Comparison of ENCODE assay signal across 11 cellular contexts in genomic region chr3:9782777-9783176, GRCh38. TPM values are rescaled to one million over a fixed set of nuclear protein-coding genes. Genes with fewer than 3 reads are reported as not detected.
A peak's percentile ranks its signal among the peaks of the same experiment; 100 is the strongest.
DNase-seq lines count a peak whose midpoint lies in the region; ATAC-seq and TF ChIP-seq lines count a peak whose summit lies in the region.
"Had no signal": no experiment of that assay in that cellular context is flagged by ENCODE, and none has a peak within 500 bp of the region (broad histone marks: within the 10 kb centered on the region; RNA-seq: fewer than 3 reads in every experiment).

No MANE protein-coding gene starts in this region.

- intact Hi-C loops in activated B cell treated with CpG ODN at 0.5 μM for 24 hours (cut with micrococcal nuclease) = loop anchor here (1.0 kb wide), 1 partner anchor 244 kb away; the partner anchor contains the start of gene FANCD2

- peak overlapping the region; percentile 83 for H3K27ac Mint-ChIP-seq in activated B cell treated with CpG ODN at 0.5 μM for 24 hours
- H3K27ac Mint-ChIP-seq in neural progenitor cell = no peak overlapping the region

- DNase-seq in SK-N-SH = no peak
- no peak for DNase-seq in MM.1S
- DNase-seq in activated B cell treated with CpG ODN at 0.5 μM for 24 hours = no peak
- DNase-seq in neural progenitor cell (ENCODE audit: low spot score) = no peak
- no peak for DNase-seq in stimulated activated CD4-positive, alpha-beta T cell treated with anti-CD3 and anti-CD28 coated beads, Interleukin-4, amount 100 ng/mL, for 24 hours
- no peak for DNase-seq in stimulated activated naive CD8-positive, alpha-beta T cell treated with anti-CD3 and anti-CD28 coated beads, Interleukin-15, Interleukin-2, amounts not matched to agents 100 U/mL and 50 U/mL, for 24 hours
- DNase-seq in amygdala (lab: John Stamatoyannopoulos, UW) = no peak
- DNase-seq: uterus had no signal

- H3K9me2 ChIP-seq in SK-N-SH (no peaks in the 10 kb centered on the region), MM.1S (replicated peaks; ENCODE audit: insufficient read depth, low read length) (no peaks in the 10 kb centered on the region)

- H3K27me3 Mint-ChIP-seq in activated B cell treated with CpG ODN at 0.5 μM for 24 hours (no peaks in the 10 kb centered on the region), neural progenitor cell (ENCODE audit: insufficient read depth, low read depth) (no peaks in the 10 kb centered on the region)

- no peak; the same call in 1 of the 2 replicates for TF ChIP-seq CTCF in SK-N-SH (IDR thresholded peaks at IDR 0.05)
- TF ChIP-seq CTCF in MM.1S (IDR thresholded peaks at IDR 0.05; ENCODE audit: low read length) = peak; percentile 30
- TF ChIP-seq CTCF in activated B cell treated with CpG ODN at 0.5 μM for 24 hours (IDR thresholded peaks at IDR 0.05) = no peak
- TF ChIP-seq CTCF in neural progenitor cell (IDR thresholded peaks at IDR 0.05) = peak; percentile 25

- H3K4me2 ChIP-seq in SK-N-SH = no peak overlapping the region
- no peak overlapping the region for H3K4me2 ChIP-seq in MM.1S (ENCODE audit: low read depth, low read length)
- no peak overlapping the region for H3K4me2 ChIP-seq in neural progenitor cell

- H3K9ac ChIP-seq in SK-N-SH (no peak overlapping the region), MM.1S (ENCODE audit: low read length) (no peak overlapping the region), neural progenitor cell (no peak overlapping the region)

- H3K27me3 ChIP-seq in SK-N-SH (ENCODE audit: insufficient read depth) = no peaks in the 10 kb centered on the region
- H3K27me3 ChIP-seq in MM.1S (replicated peaks; ENCODE audit: insufficient read depth, low read length) = no peaks in the 10 kb centered on the region
- no peaks in the 10 kb centered on the region for H3K27me3 ChIP-seq in neural progenitor cell
- H3K27me3 ChIP-seq: ascending aorta, right atrium auricular region, uterus had no signal

- no peak overlapping the region for H2AFZ ChIP-seq in SK-N-SH (ENCODE audit: low read depth)
- no peak overlapping the region for H2AFZ ChIP-seq in MM.1S (ENCODE audit: low read length)
- no peak overlapping the region for H2AFZ ChIP-seq in neural progenitor cell (replicated peaks)

- H3K4me3 ChIP-seq in SK-N-SH (ENCODE audit: low read depth in 2 of 2, low read length in 1 of 2) (no peak overlapping the region), MM.1S (ENCODE audit: low read length) (no peak overlapping the region), neural progenitor cell (no peak overlapping the region)
- H3K4me3 ChIP-seq: ascending aorta, right atrium auricular region, uterus had no signal

- no peaks in the 10 kb centered on the region; a peak in 1 of 4 replicates for H3K4me1 ChIP-seq in SK-N-SH (ENCODE audit: control insufficient read depth in 1 of 2, insufficient read depth in 2 of 2, low read depth in 1 of 2, low read length in 1 of 2)
- H3K4me1 ChIP-seq in MM.1S (ENCODE audit: low read length) = no peaks in the 10 kb centered on the region
- no peaks in the 10 kb centered on the region for H3K4me1 ChIP-seq in neural progenitor cell
- H3K4me1 ChIP-seq: ascending aorta, right atrium auricular region had no signal

- H3K4me3 Mint-ChIP-seq in activated B cell treated with CpG ODN at 0.5 μM for 24 hours = no peak overlapping the region
- H3K4me3 Mint-ChIP-seq in neural progenitor cell = no peak overlapping the region

- no peak for TF ChIP-seq EP300 in SK-N-SH (IDR thresholded peaks at IDR 0.05; ENCODE audit: borderline replicate concordance in 1 of 2, low read depth in 1 of 2, low read length in 1 of 2)

- 62% methylated on average over 3 of the region's 3 CpGs for WGBS in SK-N-SH (ENCODE audit: low lambda C conversion rate)

- H3K36me3 Mint-ChIP-seq in activated B cell treated with CpG ODN at 0.5 μM for 24 hours (ENCODE audit: low read depth) = peaks cover 48% of the 10 kb centered on the region
- peaks cover 24% of the 10 kb centered on the region for H3K36me3 Mint-ChIP-seq in neural progenitor cell

- H3F3A ChIP-seq in SK-N-SH (replicated peaks; ENCODE audit: insufficient read depth) = peaks cover 8% of the 10 kb centered on the region
- H3F3A ChIP-seq in MM.1S (ENCODE audit: insufficient read depth, low read length) = no peaks in the 10 kb centered on the region
- peaks cover 7% of the 10 kb centered on the region for H3F3A ChIP-seq in neural progenitor cell (ENCODE audit: low read depth)

- H3K9me3 ChIP-seq in SK-N-SH (no peaks in the 10 kb centered on the region), MM.1S (replicated peaks; ENCODE audit: insufficient read depth, low read length) (no peaks in the 10 kb centered on the region), neural progenitor cell (ENCODE audit: low read depth) (no peaks in the 10 kb centered on the region)
- H3K9me3 ChIP-seq: ascending aorta, right atrium auricular region, uterus had no signal

- H3K4me1 Mint-ChIP-seq in activated B cell treated with CpG ODN at 0.5 μM for 24 hours (peaks cover 53% of the 10 kb centered on the region), neural progenitor cell (no peaks in the 10 kb centered on the region)

- CTCF ChIA-PET in SK-N-SH (lab: Yijun Ruan, JAX) = no interaction called here
- CTCF ChIA-PET in activated B cell treated with CpG ODN at 0.5 μM for 24 hours (lab: Charles Lee) = interaction anchor here (0.6 to 2.6 kb wide), 12 partner anchors 8 to 441 kb away, joined by 3 to 8 read pairs (median 4); partner anchors contain the start of genes ARPC4 and CRELD1

- H3K79me2 ChIP-seq in SK-N-SH (ENCODE audit: insufficient read depth) = no peaks in the 10 kb centered on the region
- no peaks in the 10 kb centered on the region for H3K79me2 ChIP-seq in MM.1S (ENCODE audit: low read length)
- no peaks in the 10 kb centered on the region for H3K79me2 ChIP-seq in neural progenitor cell (ENCODE audit: low read depth)

- peak; percentile 19; the same call in 1 of the 2 replicates for TF ChIP-seq RAD21 in SK-N-SH (IDR thresholded peaks at IDR 0.05; ENCODE audit: low read length)

- ATAC-seq in SK-N-SH treated with all-trans-retinoic acid at 6 μM for 48 hours (no peak), activated B cell treated with CpG ODN at 0.5 μM for 24 hours (ENCODE audit: low read depth) (peak; percentile 21)
- no peak for ATAC-seq in stimulated activated naive CD8-positive, alpha-beta T cell treated with anti-CD3 and anti-CD28 coated beads, Interleukin-15, Interleukin-2, amounts not matched to agents 100 U/mL and 50 U/mL, for 24 hours

- POLR2A ChIA-PET in SK-N-SH (lab: Yijun Ruan, JAX) (interaction anchor here (0.8 to 1.1 kb wide), 2 partner anchors 10 to 34 kb away, joined by 3 read pairs; partner anchors contain the start of genes ARPC4 and TADA3), activated B cell treated with CpG ODN at 0.5 μM for 24 hours (lab: Charles Lee) (interaction anchor here (0.7 to 5.6 kb wide), 8 partner anchors 11 to 243 kb away, joined by 3 to 133 read pairs (median 5); partner anchors contain the start of genes ARPC4, CAMK1, FANCD2 and OGG1)

- peaks cover 37 to 54% of the 10 kb centered on the region in 2 experiments for H3K36me3 ChIP-seq in SK-N-SH (replicated peaks in 1 of 2; ENCODE audit: control insufficient read depth in 1 of 2, insufficient read depth in 2 of 2, low read length in 1 of 2)
- H3K36me3 ChIP-seq in MM.1S (replicated peaks; ENCODE audit: insufficient read depth, low read length) = 0 out of 2 replicates have a peak, but pooled peaks cover 2% of the 10 kb centered on the region
- H3K36me3 ChIP-seq in neural progenitor cell = peaks cover 10% of the 10 kb centered on the region
- H3K36me3 ChIP-seq: uterus had no signal

- H3K9me3 Mint-ChIP-seq in activated B cell treated with CpG ODN at 0.5 μM for 24 hours (no peaks in the 10 kb centered on the region), neural progenitor cell (no peaks in the 10 kb centered on the region)

- H3K27ac ChIP-seq in SK-N-SH (ENCODE audit: low read depth in 2 of 2, low read length in 1 of 2) = no peak overlapping the region
- no peak overlapping the region for H3K27ac ChIP-seq in MM.1S (ENCODE audit: low read length)
- H3K27ac ChIP-seq in neural progenitor cell = no peak overlapping the region
- H3K27ac ChIP-seq: ascending aorta, right atrium auricular region, uterus had no signal

- no peaks in the 10 kb centered on the region for H4K20me1 ChIP-seq in SK-N-SH (ENCODE audit: insufficient read depth)
- no peaks in the 10 kb centered on the region for H4K20me1 ChIP-seq in MM.1S (ENCODE audit: insufficient read depth, low read length)
- no peaks in the 10 kb centered on the region for H4K20me1 ChIP-seq in neural progenitor cell (ENCODE audit: low read depth)

TF ChIP-seq in SK-N-SH treated with all-trans-retinoic acid at 6 μM for 48 hours, 23 proteins besides CTCF, POLR2A, EP300 and RAD21 (continues in another document):
- TF ChIP-seq ARNTL (CRISPR knock-in tag; IDR thresholded peaks at IDR 0.05; ENCODE audit: borderline replicate concordance, low read depth) = no peak
- no peak for TF ChIP-seq ZNF8 (CRISPR knock-in tag; IDR thresholded peaks at IDR 0.05)
- no peak for TF ChIP-seq ISL1 (CRISPR knock-in tag; IDR thresholded peaks at IDR 0.05)

RNA-seq across cellular contexts. Expression of gene TADA3, which starts 9.5 kb away (rescaled TPM):
- 84.1 and 102 TPM in 2 replicates for polyA plus RNA-seq in SK-N-SH (2012; rRNA removed)
- 54.6 and 75.9 TPM in 2 replicates for polyA plus RNA-seq in SK-N-SH (2012; cell fraction: cytosol; rRNA removed)
- polyA plus RNA-seq in SK-N-SH (2012; cell fraction: nucleus; rRNA removed) = 67.6 and 74.7 TPM in 2 replicates
- total RNA-seq in activated B cell treated with CpG ODN at 0.5 μM for 24 hours (43.8 and 44.7 TPM in 2 replicates), neural progenitor cell (ENCODE audit: low replicate concordance) (50.8 and 86.3 TPM in 2 replicates)

RNA-seq across cellular contexts. Expression of gene ARPC4, which starts 10.1 kb away (rescaled TPM):
- polyA plus RNA-seq in SK-N-SH (2012; rRNA removed) = 220 and 233 TPM in 2 replicates
- 213 and 244 TPM in 2 replicates for polyA plus RNA-seq in SK-N-SH (2012; cell fraction: cytosol; rRNA removed)
- polyA plus RNA-seq in SK-N-SH (2012; cell fraction: nucleus; rRNA removed) = 74.3 and 105 TPM in 2 replicates
- total RNA-seq in activated B cell treated with CpG ODN at 0.5 μM for 24 hours = 315 and 338 TPM in 2 replicates
- 126 and 146 TPM in 2 replicates for total RNA-seq in neural progenitor cell (ENCODE audit: low replicate concordance)

RNA-seq across cellular contexts. Expression of gene CAMK1, which starts 13.0 kb away (rescaled TPM):
- 44.9 and 47.1 TPM in 2 replicates for polyA plus RNA-seq in SK-N-SH (2012; rRNA removed)
- 30.5 and 35.8 TPM in 2 replicates for polyA plus RNA-seq in SK-N-SH (2012; cell fraction: cytosol; rRNA removed)
- 39.3 and 46.4 TPM in 2 replicates for polyA plus RNA-seq in SK-N-SH (2012; cell fraction: nucleus; rRNA removed)
- total RNA-seq in activated B cell treated with CpG ODN at 0.5 μM for 24 hours = 0.69 and 1.7 TPM in 2 replicates
- total RNA-seq in neural progenitor cell (ENCODE audit: low replicate concordance) = 24.9 and 32.4 TPM in 2 replicates

RNA-seq across cellular contexts. Expression of gene TTLL3, which starts 27.3 kb away (rescaled TPM):
- polyA plus RNA-seq in SK-N-SH (2012; rRNA removed) = 41.6 and 51.9 TPM in 2 replicates
- polyA plus RNA-seq in SK-N-SH (2012; cell fraction: cytosol; rRNA removed) = 7.6 and 9.3 TPM in 2 replicates
- polyA plus RNA-seq in SK-N-SH (2012; cell fraction: nucleus; rRNA removed) = 487 and 518 TPM in 2 replicates
- total RNA-seq in activated B cell treated with CpG ODN at 0.5 μM for 24 hours (51.4 and 61.9 TPM in 2 replicates), neural progenitor cell (ENCODE audit: low replicate concordance) (15.0 and 36.1 TPM in 2 replicates)

RNA-seq across cellular contexts. Expression of gene OGG1, which starts 33.0 kb away (rescaled TPM):
- 26.8 and 30.9 TPM in 2 replicates for polyA plus RNA-seq in SK-N-SH (2012; rRNA removed)
- polyA plus RNA-seq in SK-N-SH (2012; cell fraction: cytosol; rRNA removed) = 15.2 and 22.6 TPM in 2 replicates
- polyA plus RNA-seq in SK-N-SH (2012; cell fraction: nucleus; rRNA removed) = 48.8 and 49.9 TPM in 2 replicates
- total RNA-seq in activated B cell treated with CpG ODN at 0.5 μM for 24 hours (43.5 and 60.7 TPM in 2 replicates), neural progenitor cell (ENCODE audit: low replicate concordance) (15.8 and 33.8 TPM in 2 replicates)

Comparison
In these comparisons a context has a peak if more than half of its experiments do, and no peak if none do; other contexts are left out.
1. CTCF ChIP-seq: peak in MM.1S (single experiment) and neural progenitor cell (single experiment); none in SK-N-SH (single experiment) and activated B cell treated with CpG ODN at 0.5 μM for 24 hours (single experiment).